1 cellular context compared by ENCODE assay signal in genomic region chr9:87498816-87499454, GRCh38.
TF ChIP-seq lines count a peak whose summit lies in the region.

No MANE protein-coding gene starts in this region.

TF ChIP-seq in K562, 482 proteins besides CTCF, POLR2A, EP300 and RAD21 (continued from another document):
- no peak for TF ChIP-seq GTF3C2 (IDR thresholded peaks at IDR 0.05; ENCODE audit: borderline replicate concordance, extremely low read depth, insufficient read length)
- TF ChIP-seq ZNF551 (CRISPR knock-in tag; IDR thresholded peaks at IDR 0.05), result no peak
- no peak for TF ChIP-seq HDAC2 (IDR thresholded peaks at IDR 0.05)
- TF ChIP-seq TAF15 (IDR thresholded peaks at IDR 0.05; ENCODE audit: low read depth, low read length), result no peak
- TF ChIP-seq HIVEP1 (CRISPR knock-in tag; IDR thresholded peaks at IDR 0.05), result no peak
- no peak for TF ChIP-seq DMBX1 (CRISPR knock-in tag; IDR thresholded peaks at IDR 0.05; ENCODE audit: borderline replicate concordance)
- TF ChIP-seq, protein P1, sequence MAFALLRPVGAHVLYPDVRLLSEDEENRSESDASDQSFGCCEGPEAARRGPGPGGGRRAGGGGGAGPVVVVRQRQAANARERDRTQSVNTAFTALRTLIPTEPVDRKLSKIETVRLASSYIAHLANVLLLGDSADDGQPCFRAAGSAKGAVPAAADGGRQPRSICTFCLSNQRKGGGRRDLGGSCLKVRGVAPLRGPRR (CRISPR knock-in tag; IDR thresholded peaks at IDR 0.05), result no peak
- no peak for TF ChIP-seq ZNF77 (CRISPR knock-in tag; IDR thresholded peaks at IDR 0.05)
- no peak for TF ChIP-seq SNIP1 (IDR thresholded peaks at IDR 0.05; ENCODE audit: low read depth)
